In the genomic region with DNA sequence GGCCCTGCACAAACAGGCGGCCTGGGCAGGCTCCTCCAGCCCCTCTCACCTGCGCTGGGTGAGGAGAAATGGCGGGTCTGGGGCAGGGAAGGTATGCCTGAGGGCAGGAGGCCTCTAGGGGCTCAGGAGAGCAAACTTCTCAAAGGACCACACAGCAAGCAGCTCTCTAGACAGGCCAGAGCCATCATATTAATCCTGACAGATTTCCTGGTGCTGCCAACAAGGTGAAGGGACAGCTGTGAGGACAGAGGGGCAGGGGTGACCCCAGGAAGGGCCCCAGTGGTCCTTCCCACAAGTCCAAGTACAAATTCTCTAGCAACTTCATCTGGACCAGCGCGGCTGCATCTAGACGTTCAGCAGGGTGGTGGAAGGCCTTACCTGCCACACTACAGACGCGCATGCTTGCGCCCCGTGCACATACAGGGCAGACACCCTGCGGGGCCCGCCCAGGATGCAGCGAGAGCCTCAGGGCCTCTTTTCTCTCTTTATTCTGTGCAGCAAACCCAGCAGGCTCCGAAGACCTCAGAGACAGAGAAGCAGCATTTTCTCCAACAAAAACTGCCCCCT, we compare ENCODE assay signal across 15 cellular contexts.
DNase-seq lines count a peak whose midpoint lies in the region; ATAC-seq and TF ChIP-seq lines count a peak whose summit lies in the region.
"Had no signal": no experiment of that assay in that cellular context is flagged by ENCODE, and none has a peak within 500 bp of the region (broad histone marks: within the 10 kb centered on the region; RNA-seq: fewer than 3 reads in every experiment).

No MANE protein-coding gene starts in this region.

- TF ChIP-seq EP300 in sigmoid colon (IDR thresholded peaks at IDR 0.05) = no peak

- peak; percentile 14; the same call in 1 of the 2 replicates for ATAC-seq in Panc1
- no peak for ATAC-seq in psoas muscle

- H3K27me3 ChIP-seq in Panc1 (ENCODE audit: control insufficient read depth, insufficient read depth, low read length) (no peaks in the 10 kb centered on the region), sigmoid colon (no peaks in the 10 kb centered on the region), psoas muscle (ENCODE audit: insufficient read depth in 3 of 3, low read length in 2 of 3) (no peaks in the 10 kb centered on the region)

- no peaks in the 10 kb centered on the region for H3K4me1 Mint-ChIP-seq in activated T-cell treated with anti-CD3 and anti-CD28 coated beads, Interleukin-2, amount 50 U/mL, for 24 hours (ENCODE audit: low read depth)

- POLR2A ChIA-PET in Panc1 (lab: Charles Lee) = no interaction called here

- no peak overlapping the region for H3K27ac ChIP-seq in Panc1 (ENCODE audit: low read length)
- no peak overlapping the region for H3K27ac ChIP-seq in sigmoid colon
- H3K27ac ChIP-seq in psoas muscle = no peak overlapping the region

- H3K9me3 Mint-ChIP-seq in activated T-cell treated with anti-CD3 and anti-CD28 coated beads, Interleukin-2, amount 50 U/mL, for 24 hours = no peaks in the 10 kb centered on the region
- H3K9me3 Mint-ChIP-seq: stimulated activated naive CD8-positive, alpha-beta T cell treated with anti-CD3 and anti-CD28 coated beads, Interleukin-15, Interleukin-2, amounts not matched to agents 100 ng/mL and 50 ng/mL, for 24 hours had no signal

- TF ChIP-seq CTCF in Panc1 (IDR thresholded peaks at IDR 0.05) (no peak), sigmoid colon (IDR thresholded peaks at IDR 0.05) (no peak), psoas muscle (IDR thresholded peaks at IDR 0.05) (no peak)

- H3K9me3 ChIP-seq in Panc1 (ENCODE audit: control insufficient read depth, insufficient read depth, low read depth, low read length) (no peaks in the 10 kb centered on the region), sigmoid colon (no peaks in the 10 kb centered on the region), psoas muscle (no peaks in the 10 kb centered on the region)

- H3K4me3 ChIP-seq in Panc1 (ENCODE audit: low read depth in 2 of 2, low read length in 2 of 2) (no peak overlapping the region), sigmoid colon (no peak overlapping the region), psoas muscle (no peak overlapping the region)

- H3K27me3 Mint-ChIP-seq in activated T-cell treated with anti-CD3 and anti-CD28 coated beads, Interleukin-2, amount 50 U/mL, for 24 hours = peaks cover 3% of the 10 kb centered on the region
- H3K27me3 Mint-ChIP-seq: stimulated activated naive CD8-positive, alpha-beta T cell treated with anti-CD3 and anti-CD28 coated beads, Interleukin-15, Interleukin-2, amounts not matched to agents 100 ng/mL and 50 ng/mL, for 24 hours had no signal

- CTCF ChIA-PET in Panc1 (lab: Charles Lee) = no interaction called here

- intact Hi-C loops in Panc1 (cut with micrococcal nuclease; ENCODE audit: unreplicated experiment) (no loop called here), sigmoid colon (cut with DNase I) (no loop called here), psoas muscle (cut with DNase I) (no loop called here)

- DNase-seq in activated T-cell treated with anti-CD3 and anti-CD28 coated beads, Interleukin-2, amount 50 U/mL, for 24 hours = peak; percentile 12
- DNase-seq in activated T-cell treated with anti-CD3 and anti-CD28 coated beads for 4 hours (no peak), Panc1 (ENCODE audit: low read depth, low spot score) (no peak), islet precursor cell (peak; percentile 46), sigmoid colon (peak; percentile 49), psoas muscle (no peak), HPDE6-E6E7 (ENCODE audit: extremely low spot score) (no peak), SHP77 (lab: John Stamatoyannopoulos, UW) (no peak)
- DNase-seq: activated CD4-positive, alpha-beta T cell treated with anti-CD3 and anti-CD28 coated beads for 4 hours; activated naive CD4-positive, alpha-beta T cell treated with Interleukin-2 at 50 U/mL for 16 hours; GOT3; NCI-H1694; nucleus accumbens; T1000 had no signal

- no peaks in the 10 kb centered on the region for H3K36me3 Mint-ChIP-seq in activated T-cell treated with anti-CD3 and anti-CD28 coated beads, Interleukin-2, amount 50 U/mL, for 24 hours (ENCODE audit: low read depth)

- TF ChIP-seq POLR2A in sigmoid colon (IDR thresholded peaks at IDR 0.05) = no peak

- H3K4me1 ChIP-seq in Panc1 (ENCODE audit: control insufficient read depth, insufficient read depth, low read length) (no peaks in the 10 kb centered on the region), sigmoid colon (peaks cover 0 to 58% (median 48%) of the 10 kb centered on the region in 4 donors), psoas muscle (peaks cover 64% of the 10 kb centered on the region)

- H3K36me3 ChIP-seq in Panc1 (ENCODE audit: control insufficient read depth, insufficient read depth, low read length) = peaks cover under 1% of the 10 kb centered on the region
- peaks cover 7 to 27% (median 14%) of the 10 kb centered on the region in 4 donors for H3K36me3 ChIP-seq in sigmoid colon
- H3K36me3 ChIP-seq in psoas muscle (ENCODE audit: insufficient read depth in 1 of 2, low read depth in 1 of 2) = peaks cover 0 to 20% of the 10 kb centered on the region in 2 donors

- no TSS peak for BruUV-seq in Panc1 (replicated peaks; lab: Mats Ljungman, UMichigan)

- in situ Hi-C loops in Panc1 (cut with HindIII; ENCODE audit: low pct_unique_long_range_greater_than_20kb, low sequenced_read_pairs) = no loop called here

- H3K4me3 Mint-ChIP-seq in activated T-cell treated with anti-CD3 and anti-CD28 coated beads, Interleukin-2, amount 50 U/mL, for 24 hours = no peak overlapping the region
- H3K4me3 Mint-ChIP-seq: stimulated activated naive CD8-positive, alpha-beta T cell treated with anti-CD3 and anti-CD28 coated beads, Interleukin-15, Interleukin-2, amounts not matched to agents 100 ng/mL and 50 ng/mL, for 24 hours had no signal

- WGBS in sigmoid colon, 2 donors = 91% methylated on average over 14 of the region's 14 CpGs
- WGBS in psoas muscle, 3 donors = 91 to 95% (median 93%) methylated on average over 14 of the region's 14 CpGs

- H3K27ac Mint-ChIP-seq in activated T-cell treated with anti-CD3 and anti-CD28 coated beads, Interleukin-2, amount 50 U/mL, for 24 hours = no peak overlapping the region
- H3K27ac Mint-ChIP-seq: stimulated activated naive CD8-positive, alpha-beta T cell treated with anti-CD3 and anti-CD28 coated beads, Interleukin-15, Interleukin-2, amounts not matched to agents 100 ng/mL and 50 ng/mL, for 24 hours had no signal

Comparison
In these comparisons a context has a peak if more than half of its experiments do, and no peak if none do; other contexts are left out.
1. DNase-seq: peak in activated T-cell treated with anti-CD3 and anti-CD28 coated beads, Interleukin-2, amount 50 U/mL, for 24 hours (single experiment), islet precursor cell (single experiment) and sigmoid colon (single experiment); none in activated T-cell treated with anti-CD3 and anti-CD28 coated beads for 4 hours (single experiment), Panc1 (single experiment), psoas muscle (0 of 2), HPDE6-E6E7 (single experiment) and SHP77 (0 of 2).